ENCODE assay signal across 21 cellular contexts in genomic region chr14:105348945-105349699, GRCh38. TPM values are rescaled to one million over a fixed set of nuclear protein-coding genes. Genes with fewer than 3 reads are reported as not detected.
DNase-seq lines count a peak whose midpoint lies in the region; ATAC-seq, FAIRE-seq and TF ChIP-seq lines count a peak whose summit lies in the region.
"Had no signal": no experiment of that assay in that cellular context is flagged by ENCODE, and none has a peak within 500 bp of the region (broad histone marks: within the 10 kb centered on the region; RNA-seq: fewer than 3 reads in every experiment).

No MANE protein-coding gene starts in this region.

- no TSS peak for BruUV-seq in HepG2 (replicated peaks; lab: Mats Ljungman, UMichigan)

- TF ChIP-seq CTCF in right lobe of liver (IDR thresholded peaks at IDR 0.05) (no peak), HepG2 (CRISPR knock-in tag; IDR thresholded peaks at IDR 0.05) (no peak), RWPE2 (IDR thresholded peaks at IDR 0.05; ENCODE audit: poor library complexity, severe bottlenecking) (no peak)

- H3K79me2 ChIP-seq in HepG2 (ENCODE audit: insufficient read depth, low read length), result no peaks in the 10 kb centered on the region

- TF ChIP-seq EP300 in HepG2 (IDR thresholded peaks at IDR 0.05; ENCODE audit: low read depth in 2 of 2, low read length in 2 of 2), result no peak
- TF ChIP-seq EP300 in HepG2 (CRISPR knock-in tag; IDR thresholded peaks at IDR 0.05; ENCODE audit: borderline replicate concordance), result no peak

- no peaks in the 10 kb centered on the region for H3K4me1 Mint-ChIP-seq in activated T-cell treated with anti-CD3 and anti-CD28 coated beads, Interleukin-2, amount 50 U/mL, for 72 hours (ENCODE audit: low read depth)

- H3K4me3 ChIP-seq in right lobe of liver, result no peak overlapping the region
- H3K4me3 ChIP-seq in HepG2 (replicated peaks in 1 of 3; ENCODE audit: insufficient read depth in 1 of 3, low read depth in 2 of 3, low read length in 3 of 3), result no peak overlapping the region
- no peak overlapping the region for H3K4me3 ChIP-seq in RWPE2 (ENCODE audit: severe bottlenecking)
- H3K4me3 ChIP-seq: A549 had no signal

- no peak overlapping the region for H2AFZ ChIP-seq in HepG2 (ENCODE audit: low read length)

- H3K9me3 ChIP-seq in right lobe of liver, result no peaks in the 10 kb centered on the region
- no peaks in the 10 kb centered on the region for H3K9me3 ChIP-seq in HepG2 (ENCODE audit: low read length)
- peaks cover 2% of the 10 kb centered on the region for H3K9me3 ChIP-seq in RWPE2 (ENCODE audit: severe bottlenecking)
- H3K9me3 ChIP-seq: Caco-2 had no signal

- H3K36me3 ChIP-seq in right lobe of liver, result no peaks in the 10 kb centered on the region
- no peaks in the 10 kb centered on the region for H3K36me3 ChIP-seq in HepG2 (replicated peaks in 1 of 2; ENCODE audit: control insufficient read depth in 1 of 2, insufficient read depth in 2 of 2, low read length in 2 of 2)
- peaks cover 4% of the 10 kb centered on the region for H3K36me3 ChIP-seq in RWPE2 (ENCODE audit: low read depth)

- H3K27me3 Mint-ChIP-seq in activated T-cell treated with anti-CD3 and anti-CD28 coated beads, Interleukin-2, amount 50 U/mL, for 72 hours (ENCODE audit: low read depth), result no peaks in the 10 kb centered on the region
- H3K27me3 Mint-ChIP-seq: CD4-positive, CD25-positive, alpha-beta regulatory T cell had no signal

- H3K27me3 ChIP-seq in right lobe of liver (no peaks in the 10 kb centered on the region), HepG2 (ENCODE audit: control insufficient read depth in 1 of 2, insufficient read depth in 2 of 2, low read length in 2 of 2) (no peaks in the 10 kb centered on the region), RWPE2 (ENCODE audit: insufficient read depth, poor library complexity, severe bottlenecking) (no peaks in the 10 kb centered on the region)

- CTCF ChIA-PET in HepG2 (lab: Yijun Ruan, JAX; ENCODE audit: low intra/inter-chr PET ratio, low total read pairs), result no interaction called here

- POLR2A ChIA-PET in HepG2 (lab: Yijun Ruan, JAX), result no interaction called here

- 0 out of 2 replicates have a peak, but pooled peaks cover 3% of the 10 kb centered on the region for H4K20me1 ChIP-seq in HepG2 (ENCODE audit: insufficient read depth, low read length)

- intact Hi-C loops in right lobe of liver (cut with DNase I) (no loop called here), HepG2 (cut with micrococcal nuclease; ENCODE audit: unreplicated experiment) (no loop called here)

- no peak overlapping the region for H3K9ac ChIP-seq in HepG2 (ENCODE audit: insufficient read depth, low read depth, low read length)

- H3K9me3 Mint-ChIP-seq in activated T-cell treated with anti-CD3 and anti-CD28 coated beads, Interleukin-2, amount 50 U/mL, for 72 hours, result no peaks in the 10 kb centered on the region

- ATAC-seq in right lobe of liver (peak in 2 of 4 donors; percentile 11 to 33), HepG2 (no peak), RWPE2 (ENCODE audit: low read depth) (no peak)
- ATAC-seq in activated T-cell treated with anti-CD3 and anti-CD28 coated beads, Interleukin-2, amount 50 U/mL, for 72 hours (replicated peaks in 1 of 2), result no peak
- ATAC-seq: CD8-positive, alpha-beta T cell had no signal

- WGBS in right lobe of liver (ENCODE audit: insufficient coverage, low coverage, low lambda C conversion rate, missing lambda C conversion rate), result no CpG with 5 or more reads among the region's 19 CpGs
- WGBS in HepG2 (ENCODE audit: low lambda C conversion rate), result 93% methylated on average over 5 of the region's 19 CpGs

- H3K36me3 Mint-ChIP-seq in activated T-cell treated with anti-CD3 and anti-CD28 coated beads, Interleukin-2, amount 50 U/mL, for 72 hours (ENCODE audit: insufficient read depth in 2 of 2), result peaks cover 2 to 4% of the 10 kb centered on the region in 2 donors
- H3K36me3 Mint-ChIP-seq: CD4-positive, CD25-positive, alpha-beta regulatory T cell had no signal

- H3K4me3 Mint-ChIP-seq in activated T-cell treated with anti-CD3 and anti-CD28 coated beads, Interleukin-2, amount 50 U/mL, for 72 hours, result no peak overlapping the region
- H3K4me3 Mint-ChIP-seq: CD4-positive, CD25-positive, alpha-beta regulatory T cell; CD8-positive, alpha-beta T cell had no signal

- in situ Hi-C loops in HepG2 (cut with HindIII; ENCODE audit: extremely low pct_ligation_motif_present, low pct_unique_long_range_greater_than_20kb), result no loop called here

- DNase-seq in right lobe of liver, result peak in 2 of 3 donors; percentile 42 to 51
- no peak for DNase-seq in HepG2 (ENCODE audit: low spot score)
- peak; percentile 73 for DNase-seq in RWPE2 (ENCODE audit: low spot score)
- no peak for DNase-seq in substantia nigra (lab: John Stamatoyannopoulos, UW)
- DNase-seq in activated T-cell treated with anti-CD3 and anti-CD28 coated beads, Interleukin-2, amount 50 U/mL, for 72 hours, result no peak
- no peak for DNase-seq in NCI-H446 treated with DMSO at 0.1 percent for 48 hours (lab: John Stamatoyannopoulos, UW)
- DNase-seq in amygdala (lab: John Stamatoyannopoulos, UW), result no peak
- DNase-seq: 8988T; ACHN; AML-193; Caco-2; CD4-positive, CD25-positive, alpha-beta regulatory T cell; CD8-positive, alpha-beta T cell; DMS153; GOT3; H7; HCEC 1CT had no signal

- H3K4me2 ChIP-seq in HepG2 (ENCODE audit: low read depth, low read length), result no peak overlapping the region
- H3K4me2 ChIP-seq: A549 had no signal

- no peak for TF ChIP-seq POLR2A in right lobe of liver (IDR thresholded peaks at IDR 0.05)
- TF ChIP-seq POLR2A in HepG2 (IDR thresholded peaks at IDR 0.05; ENCODE audit: insufficient read depth in 1 of 2, low read depth in 2 of 2, low read length in 2 of 2), result no peak

- H3K27ac Mint-ChIP-seq in activated T-cell treated with anti-CD3 and anti-CD28 coated beads, Interleukin-2, amount 50 U/mL, for 72 hours, result no peak overlapping the region
- H3K27ac Mint-ChIP-seq: CD4-positive, CD25-positive, alpha-beta regulatory T cell; CD8-positive, alpha-beta T cell had no signal

- no peak for TF ChIP-seq RAD21 in HepG2 (CRISPR knock-in tag; IDR thresholded peaks at IDR 0.05)

- FAIRE-seq in HepG2 (lab: Jason Lieb, UNC), result no peak
- FAIRE-seq: A549, G401.6, GM12892 had no signal

- H3K27ac ChIP-seq in right lobe of liver (no peak overlapping the region), HepG2 (ENCODE audit: extremely low read length, insufficient read depth, low read length) (no peak overlapping the region), RWPE2 (ENCODE audit: poor library complexity, severe bottlenecking) (no peak overlapping the region), substantia nigra (ENCODE audit: low read depth, low read length, poor library complexity, severe bottlenecking) (peak overlapping the region; percentile 63)
- H3K27ac ChIP-seq: A549, C4-2B had no signal

- H3K4me1 ChIP-seq in right lobe of liver (peaks cover 0 to 6% (median 3%) of the 10 kb centered on the region in 4 donors), HepG2 (ENCODE audit: insufficient read depth, low read length) (peaks cover 16% of the 10 kb centered on the region), RWPE2 (ENCODE audit: insufficient read depth, poor library complexity, severe bottlenecking) (peaks cover 2% of the 10 kb centered on the region)
- H3K4me1 ChIP-seq: Caco-2 had no signal

RNA-seq across cellular contexts. Expression of gene PACS2, which starts 34.6 kb away (rescaled TPM):
- total RNA-seq in right lobe of liver, result 10 to 100 TPM; 19.8 to 26.7 (median 21.5) TPM
- total RNA-seq in HepG2 (2016; rRNA removed; fragmentation: Illumina TruSeq; extraction: Trizol), result 14.6 and 23.6 TPM in 2 replicates
- total RNA-seq in HepG2 (2016; cell fraction: cytosol; rRNA removed; fragmentation: Illumina TruSeq; extraction: Trizol; ENCODE audit: low read depth), result 32.3 and 33.7 TPM in 2 replicates
- total RNA-seq in HepG2 (2016; cell fraction: insoluble cytoplasmic fraction; rRNA removed; fragmentation: Illumina TruSeq; extraction: Trizol), result 10.5 and 22.9 TPM in 2 replicates
- 48.2 and 50.4 TPM in 2 replicates for total RNA-seq in HepG2 (2016; cell fraction: membrane; rRNA removed; fragmentation: Illumina TruSeq; extraction: Trizol)
- total RNA-seq in HepG2 (2016; cell fraction: nucleus; rRNA removed; fragmentation: Illumina TruSeq; extraction: Trizol), result 18.0 and 23.5 TPM in 2 replicates
- 27.6 and 33.7 TPM in 2 replicates for polyA plus RNA-seq in HepG2 (2011; rRNA removed)
- 22.9 and 31.9 TPM in 2 replicates for polyA plus RNA-seq in HepG2 (2011; cell fraction: cytosol; rRNA removed)
- polyA plus RNA-seq in HepG2 (2011; cell fraction: nucleus; rRNA removed), result 175 and 213 TPM in 2 replicates
- 22.4 and 34.0 TPM in 2 replicates for polyA plus RNA-seq in HepG2 (2012)
- 37.2 and 44.2 TPM in 2 replicates for polyA plus RNA-seq in HepG2 (2016; cell fraction: cytosol; fragmentation: Illumina TruSeq; extraction: Trizol; ENCODE audit: low read depth)
- 16.9 and 23.7 TPM in 2 replicates for polyA plus RNA-seq in HepG2 (2016; cell fraction: insoluble cytoplasmic fraction; fragmentation: Illumina TruSeq; extraction: Trizol; ENCODE audit: low read depth)
- 47.5 and 52.5 TPM in 2 replicates for polyA plus RNA-seq in HepG2 (2016; cell fraction: membrane; fragmentation: Illumina TruSeq; extraction: Trizol; ENCODE audit: low read depth)
- polyA plus RNA-seq in HepG2 (2016; cell fraction: nucleus; fragmentation: Illumina TruSeq; extraction: Trizol; ENCODE audit: insufficient read depth, low read depth), result 55.8 and 60.4 TPM in 2 replicates
- polyA minus RNA-seq in HepG2 (2011; rRNA and poly(A)+ RNA removed; ENCODE audit: low replicate concordance), result 21.1 and 44.9 TPM in 2 replicates
- 12.7 and 16.0 TPM in 2 replicates for polyA minus RNA-seq in HepG2 (2011; cell fraction: cytosol; rRNA and poly(A)+ RNA removed)
- 29.4 and 36.3 TPM in 2 replicates for polyA minus RNA-seq in HepG2 (2011; cell fraction: nucleus; rRNA and poly(A)+ RNA removed)
- 10 to 100 TPM; 36.5 to 44.9 TPM for total RNA-seq in activated T-cell treated with anti-CD3 and anti-CD28 coated beads, Interleukin-2, amount 50 U/mL, for 72 hours

RNA-seq across cellular contexts. Expression of gene BRF1, which starts 48.3 kb away (rescaled TPM):
- 10 to 100 TPM; 13.1 to 17.8 (median 16.2) TPM for total RNA-seq in right lobe of liver
- total RNA-seq in HepG2 (2016; rRNA removed; fragmentation: Illumina TruSeq; extraction: Trizol), result 6.4 and 11.0 TPM in 2 replicates
- total RNA-seq in HepG2 (2016; cell fraction: cytosol; rRNA removed; fragmentation: Illumina TruSeq; extraction: Trizol; ENCODE audit: low read depth), result 5.6 and 7.0 TPM in 2 replicates
- total RNA-seq in HepG2 (2016; cell fraction: insoluble cytoplasmic fraction; rRNA removed; fragmentation: Illumina TruSeq; extraction: Trizol), result 5.9 and 10.9 TPM in 2 replicates
- total RNA-seq in HepG2 (2016; cell fraction: membrane; rRNA removed; fragmentation: Illumina TruSeq; extraction: Trizol), result 4.2 and 5.2 TPM in 2 replicates
- 11.8 and 16.0 TPM in 2 replicates for total RNA-seq in HepG2 (2016; cell fraction: nucleus; rRNA removed; fragmentation: Illumina TruSeq; extraction: Trizol)
- 5.1 and 5.7 TPM in 2 replicates for polyA plus RNA-seq in HepG2 (2011; rRNA removed)
- polyA plus RNA-seq in HepG2 (2011; cell fraction: cytosol; rRNA removed), result 3.4 and 3.6 TPM in 2 replicates
- polyA plus RNA-seq in HepG2 (2011; cell fraction: nucleus; rRNA removed), result 32.9 and 41.6 TPM in 2 replicates
- polyA plus RNA-seq in HepG2 (2012), result 7.1 and 9.1 TPM in 2 replicates
- 0.58 and 0.88 TPM in 2 replicates for polyA plus RNA-seq in HepG2 (2016; cell fraction: cytosol; fragmentation: Illumina TruSeq; extraction: Trizol; ENCODE audit: low read depth)
- polyA plus RNA-seq in HepG2 (2016; cell fraction: insoluble cytoplasmic fraction; fragmentation: Illumina TruSeq; extraction: Trizol; ENCODE audit: low read depth), result 6.9 and 7.1 TPM in 2 replicates
- polyA plus RNA-seq in HepG2 (2016; cell fraction: membrane; fragmentation: Illumina TruSeq; extraction: Trizol; ENCODE audit: low read depth), result 1.6 and 1.8 TPM in 2 replicates
- polyA plus RNA-seq in HepG2 (2016; cell fraction: nucleus; fragmentation: Illumina TruSeq; extraction: Trizol; ENCODE audit: insufficient read depth, low read depth), result 26.5 and 31.7 TPM in 2 replicates
- 15.5 TPM in 2 replicates for polyA minus RNA-seq in HepG2 (2011; rRNA and poly(A)+ RNA removed; ENCODE audit: low replicate concordance)
- 6.0 and 7.0 TPM in 2 replicates for polyA minus RNA-seq in HepG2 (2011; cell fraction: cytosol; rRNA and poly(A)+ RNA removed)
- polyA minus RNA-seq in HepG2 (2011; cell fraction: nucleus; rRNA and poly(A)+ RNA removed), result 25.0 and 27.4 TPM in 2 replicates
- 10 to 100 TPM; 31.3 to 34.5 TPM for total RNA-seq in activated T-cell treated with anti-CD3 and anti-CD28 coated beads, Interleukin-2, amount 50 U/mL, for 72 hours

RNA-seq across cellular contexts. Expression of gene TEX22, which starts 49.2 kb away (rescaled TPM):
- total RNA-seq in right lobe of liver, result under 1 TPM in 3 of 6 experiments, not detected in 3; 0.07 to 0.44 (median 0.35) TPM
- total RNA-seq in HepG2 (2016; rRNA removed; fragmentation: Illumina TruSeq; extraction: Trizol), result 0.27 and 0.55 TPM in 2 replicates
- total RNA-seq in HepG2 (2016; cell fraction: cytosol; rRNA removed; fragmentation: Illumina TruSeq; extraction: Trizol; ENCODE audit: low read depth), result not detected in 2 replicates
- not detected in 2 replicates for total RNA-seq in HepG2 (2016; cell fraction: insoluble cytoplasmic fraction; rRNA removed; fragmentation: Illumina TruSeq; extraction: Trizol)
- total RNA-seq in HepG2 (2016; cell fraction: membrane; rRNA removed; fragmentation: Illumina TruSeq; extraction: Trizol), result not detected in 2 replicates
- not detected in 2 replicates for total RNA-seq in HepG2 (2016; cell fraction: nucleus; rRNA removed; fragmentation: Illumina TruSeq; extraction: Trizol)
- 0.07 and 0.16 TPM in 2 replicates for polyA plus RNA-seq in HepG2 (2011; rRNA removed)
- polyA plus RNA-seq in HepG2 (2011; cell fraction: cytosol; rRNA removed), result not detected in 2 replicates
- polyA plus RNA-seq in HepG2 (2011; cell fraction: nucleus; rRNA removed), result 0.56 and 1.2 TPM in 2 replicates
- 0.13 and 0.23 TPM in 2 replicates for polyA plus RNA-seq in HepG2 (2012)
- not detected in 2 replicates for polyA plus RNA-seq in HepG2 (2016; cell fraction: cytosol; fragmentation: Illumina TruSeq; extraction: Trizol; ENCODE audit: low read depth)
- not detected in 2 replicates for polyA plus RNA-seq in HepG2 (2016; cell fraction: insoluble cytoplasmic fraction; fragmentation: Illumina TruSeq; extraction: Trizol; ENCODE audit: low read depth)
- polyA plus RNA-seq in HepG2 (2016; cell fraction: membrane; fragmentation: Illumina TruSeq; extraction: Trizol; ENCODE audit: low read depth), result not detected in 2 replicates
- polyA plus RNA-seq in HepG2 (2016; cell fraction: nucleus; fragmentation: Illumina TruSeq; extraction: Trizol; ENCODE audit: insufficient read depth, low read depth), result not detected in 2 replicates
- polyA minus RNA-seq in HepG2 (2011; rRNA and poly(A)+ RNA removed; ENCODE audit: low replicate concordance), result 0.16 and 0.82 TPM in 2 replicates
- polyA minus RNA-seq in HepG2 (2011; cell fraction: cytosol; rRNA and poly(A)+ RNA removed), result not detected in 2 replicates
- polyA minus RNA-seq in HepG2 (2011; cell fraction: nucleus; rRNA and poly(A)+ RNA removed), result 0.62 TPM in 1 of 2 replicates, not detected in the other
- total RNA-seq in activated T-cell treated with anti-CD3 and anti-CD28 coated beads, Interleukin-2, amount 50 U/mL, for 72 hours, result 1 to 10 TPM; 1.8 to 3.3 TPM

Comparison
In these comparisons a context has a peak if more than half of its experiments do, and no peak if none do; other contexts are left out.
1. DNase-seq: peak in right lobe of liver (2 of 3) and RWPE2 (single experiment); none in HepG2 (single experiment), substantia nigra (0 of 49), activated T-cell treated with anti-CD3 and anti-CD28 coated beads, Interleukin-2, amount 50 U/mL, for 72 hours (0 of 2), NCI-H446 treated with DMSO at 0.1 percent for 48 hours (single experiment) and amygdala (0 of 56).